Comparison of ENCODE assay signal across 27 cellular contexts in the genomic region with DNA sequence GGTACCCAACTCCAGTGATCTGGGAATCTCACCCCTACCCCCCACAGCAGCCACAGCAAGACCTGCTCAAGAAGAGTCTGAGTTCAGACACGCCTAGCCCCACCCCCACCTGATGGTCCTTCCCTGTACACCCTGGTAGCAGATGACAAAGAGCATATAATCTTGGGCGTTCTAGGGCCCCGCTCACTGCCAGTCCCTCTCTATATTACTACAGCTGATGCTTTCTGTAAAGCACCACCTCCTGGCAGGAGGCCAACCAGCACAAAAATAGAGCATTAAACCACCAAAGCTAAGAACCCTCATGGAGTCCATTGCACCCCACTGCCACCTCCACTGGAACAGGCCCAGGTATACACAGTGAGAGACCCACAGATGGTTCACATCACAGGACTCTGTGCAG.
"Had no signal": no experiment of that assay in that cellular context is flagged by ENCODE, and none has a peak within 500 bp of the region (broad histone marks: within the 10 kb centered on the region; RNA-seq: fewer than 3 reads in every experiment).

No MANE protein-coding gene starts in this region.

- H3K27me3 ChIP-seq: colonic mucosa, esophagus squamous epithelium, foreskin keratinocyte, gastrocnemius medialis had no signal

- H3K36me3 ChIP-seq: colonic mucosa, esophagus muscularis mucosa, esophagus squamous epithelium, gastrocnemius medialis, gastroesophageal sphincter, heart left ventricle, heart right ventricle had no signal

- DNase-seq: colonic mucosa; cortex of kidney; dermis blood vessel endothelial cell; dorsolateral prefrontal cortex; effector CD4-positive, alpha-beta T cell; effector CD8-positive, alpha-beta T cell; effector memory CD4-positive, alpha-beta T cell; effector memory CD8-positive, alpha-beta T cell; erythroblast; esophagus squamous epithelium; foreskin fibroblast; foreskin keratinocyte; foreskin melanocyte; gastrocnemius medialis; glutamatergic neuron; head of caudate nucleus; heart left ventricle; heart right ventricle had no signal

- H3K9me3 ChIP-seq: colonic mucosa, esophagus squamous epithelium, gastrocnemius medialis had no signal

- H3K27ac ChIP-seq: colonic mucosa, coronary artery, dorsolateral prefrontal cortex, epithelial cell of prostate, esophagus muscularis mucosa, esophagus squamous epithelium, foreskin keratinocyte, gastrocnemius medialis, gastroesophageal sphincter, heart left ventricle, heart right ventricle had no signal

- FAIRE-seq: colon, endometrium, endothelial cell of umbilical vein, frontal cortex had no signal

- H3K4me1 ChIP-seq: colonic mucosa, esophagus muscularis mucosa, esophagus squamous epithelium, foreskin keratinocyte, gastrocnemius medialis, gastroesophageal sphincter, heart left ventricle, heart right ventricle had no signal

- ATAC-seq: effector memory CD8-positive, alpha-beta T cell; esophagus mucosa; foreskin keratinocyte; gastrocnemius medialis; gastroesophageal sphincter; heart left ventricle; heart right ventricle had no signal

- H3K4me3 ChIP-seq: colonic mucosa, coronary artery, dorsolateral prefrontal cortex, esophagus muscularis mucosa, esophagus squamous epithelium, gastrocnemius medialis, gastroesophageal sphincter, heart left ventricle, heart right ventricle had no signal
